Comparison of ENCODE assay signal across 11 cellular contexts in the genomic region with DNA sequence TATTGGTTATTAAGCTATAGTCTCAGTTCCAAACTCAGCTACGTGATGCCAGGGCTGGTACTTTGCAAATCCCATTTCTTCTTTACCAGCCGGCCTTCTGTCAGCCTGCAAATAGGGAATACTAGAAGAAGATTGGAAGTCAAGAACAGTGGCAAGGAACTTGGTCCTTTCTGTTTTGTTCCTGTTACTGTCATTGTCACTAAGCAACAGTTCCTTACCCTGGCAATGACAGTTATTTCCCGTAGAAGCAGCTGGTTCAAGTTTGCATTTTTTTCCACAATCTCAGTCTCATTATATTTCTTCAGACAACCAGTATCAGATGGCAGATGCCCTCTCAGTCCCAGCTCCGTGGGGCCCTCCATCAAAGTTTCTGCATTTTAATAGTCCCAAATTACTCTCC. TPM values are rescaled to one million over a fixed set of nuclear protein-coding genes. Genes with fewer than 3 reads are reported as not detected.
"Had no signal": no experiment of that assay in that cellular context is flagged by ENCODE, and none has a peak within 500 bp of the region (broad histone marks: within the 10 kb centered on the region; RNA-seq: fewer than 3 reads in every experiment).

No MANE protein-coding gene starts in this region.

- DNase-seq: activated naive CD4-positive, alpha-beta T cell treated with anti-CD3 and anti-CD28 coated beads for 36 hours; hypothalamus; kidney; nephron progenitor cell; occipital lobe; stimulated activated naive CD8-positive, alpha-beta T cell treated with anti-CD3 and anti-CD28 coated beads, Interleukin-15, Interleukin-2, amounts not matched to agents 100 U/mL and 50 U/mL, for 24 hours; T-cell; T-helper 9 cell had no signal

- H3K4me3 Mint-ChIP-seq: activated naive CD4-positive, alpha-beta T cell treated with anti-CD3 and anti-CD28 coated beads for 36 hours; nephron progenitor cell; T-cell; type B pancreatic cell had no signal

- H3K9me3 Mint-ChIP-seq: activated naive CD4-positive, alpha-beta T cell treated with anti-CD3 and anti-CD28 coated beads for 36 hours; activated T-helper 2 cell treated with anti-CD3 and anti-CD28 coated beads, Interferon-gamma antibody, Interleukin-2, Interleukin-4, amounts not matched to agents 10 μg/mL and 5 μg/mL and 100 μg/mL, durations not matched to agents 14 hours and 24 hours and 36 hours; nephron progenitor cell; T-cell; type B pancreatic cell had no signal

- H3K4me1 Mint-ChIP-seq: nephron progenitor cell, T-cell had no signal

- H3K4me3 ChIP-seq: cardiac muscle cell had no signal

- H3K36me3 Mint-ChIP-seq: T-cell had no signal

- H3K27ac ChIP-seq: cardiac muscle cell had no signal

- H3K27ac Mint-ChIP-seq: activated naive CD4-positive, alpha-beta T cell treated with anti-CD3 and anti-CD28 coated beads for 36 hours; activated T-helper 2 cell treated with anti-CD3 and anti-CD28 coated beads, Interferon-gamma antibody, Interleukin-2, Interleukin-4, amounts not matched to agents 10 μg/mL and 5 μg/mL and 100 μg/mL, durations not matched to agents 14 hours and 24 hours and 36 hours; nephron progenitor cell; T-cell; type B pancreatic cell had no signal

RNA-seq across cellular contexts. Expression of a gene that starts 9.1 kb away (rescaled TPM):
- total RNA-seq: activated naive CD4-positive, alpha-beta T cell treated with anti-CD3 and anti-CD28 coated beads for 36 hours; activated T-helper 2 cell treated with anti-CD3 and anti-CD28 coated beads, Interferon-gamma antibody, Interleukin-2, Interleukin-4, amounts not matched to agents 10 μg/mL and 5 μg/mL and 100 μg/mL, durations not matched to agents 14 hours and 24 hours and 36 hours; cardiac muscle cell; T-cell had no signal
